ENCODE assay signal across 8 cellular contexts in genomic region chr12:114166360-114166759, GRCh38.
DNase-seq lines count a peak whose midpoint lies in the region; ATAC-seq and TF ChIP-seq lines count a peak whose summit lies in the region.

No MANE protein-coding gene starts in this region.

- H3K4me1 Mint-ChIP-seq in activated naive CD4-positive, alpha-beta T cell treated with anti-CD3 and anti-CD28 coated beads for 36 hours (ENCODE audit: low read depth): no peaks in the 10 kb centered on the region
- H3K4me1 Mint-ChIP-seq in type B pancreatic cell (ENCODE audit: unreplicated experiment): no peaks in the 10 kb centered on the region
- no peaks in the 10 kb centered on the region for H3K4me1 Mint-ChIP-seq in natural killer cell treated with Interleukin-12 subunit alpha and Interleukin-12 subunit beta and Interleukin-15 and Interleukin-18, amount 100 ng/mL, for 72 hours (ENCODE audit: low read depth in 2 of 2)

- no peak for TF ChIP-seq POLR2A in heart left ventricle (IDR thresholded peaks at IDR 0.05)

- H3K27me3 ChIP-seq in heart left ventricle: peaks cover 0 to 8% (median 0%) of the 10 kb centered on the region in 9 donors

- no peak overlapping the region for H3K4me3 ChIP-seq in heart left ventricle

- H3K9me3 ChIP-seq in heart left ventricle: no peaks in the 10 kb centered on the region

- DNase-seq in activated naive CD4-positive, alpha-beta T cell treated with anti-CD3 and anti-CD28 coated beads for 36 hours: peak; percentile 17
- DNase-seq in activated naive CD4-positive, alpha-beta T cell treated with Interleukin-2 at 50 U/mL for 16 hours: no peak
- peak; percentile 10 for DNase-seq in RKO (ENCODE audit: low spot score)
- peak in 4 of 5 donors; percentile 29 to 38 (median 30) for DNase-seq in heart left ventricle
- DNase-seq in type B pancreatic cell (ENCODE audit: extremely low spot score, unreplicated experiment): no peak
- no peak for DNase-seq in natural killer cell treated with Interleukin-12 subunit alpha and Interleukin-12 subunit beta and Interleukin-15 and Interleukin-18, amount 100 ng/mL, for 72 hours (ENCODE audit: low spot score)
- no peak for DNase-seq in NCI-H146 treated with DMSO at 0.1 percent for 48 hours (lab: John Stamatoyannopoulos, UW; ENCODE audit: unreplicated experiment)

- H3K27ac ChIP-seq in heart left ventricle: no peak overlapping the region

- intact Hi-C loops in activated naive CD4-positive, alpha-beta T cell treated with anti-CD3 and anti-CD28 coated beads for 36 hours (cut with micrococcal nuclease): loop anchor here (10.0 kb wide), 1 partner anchor 338 kb away; no protein-coding TSS in a partner anchor
- intact Hi-C loops in heart left ventricle (cut with DNase I): loop anchor here in 9 of 10 donors (1.0 to 10.0 kb wide), 12 partner anchors 46 to 342 kb away; no protein-coding TSS in a partner anchor

- no peak overlapping the region for H3K4me3 Mint-ChIP-seq in activated naive CD4-positive, alpha-beta T cell treated with anti-CD3 and anti-CD28 coated beads for 36 hours
- no peak overlapping the region for H3K4me3 Mint-ChIP-seq in type B pancreatic cell
- no peak overlapping the region for H3K4me3 Mint-ChIP-seq in natural killer cell treated with Interleukin-12 subunit alpha and Interleukin-12 subunit beta and Interleukin-15 and Interleukin-18, amount 100 ng/mL, for 72 hours

- ATAC-seq in heart left ventricle (peak; percentile 48 to 82 (median 74)), GM19324 (IDR thresholded peaks at IDR 0.05; ENCODE audit: low FRiP score, unreplicated experiment) (no peak)
- no peak for ATAC-seq in natural killer cell treated with Interleukin-12 subunit alpha and Interleukin-12 subunit beta and Interleukin-15 and Interleukin-18, amount 100 ng/mL, for 72 hours

- peaks cover 0 to 3% (median 0%) of the 10 kb centered on the region in 12 donors for H3K4me1 ChIP-seq in heart left ventricle

- no peaks in the 10 kb centered on the region for H3K27me3 Mint-ChIP-seq in activated naive CD4-positive, alpha-beta T cell treated with anti-CD3 and anti-CD28 coated beads for 36 hours (ENCODE audit: low read depth)
- H3K27me3 Mint-ChIP-seq in type B pancreatic cell: peaks cover 82% of the 10 kb centered on the region
- peaks cover 2 to 6% of the 10 kb centered on the region in 2 donors for H3K27me3 Mint-ChIP-seq in natural killer cell treated with Interleukin-12 subunit alpha and Interleukin-12 subunit beta and Interleukin-15 and Interleukin-18, amount 100 ng/mL, for 72 hours

- CTCF ChIA-PET in activated naive CD4-positive, alpha-beta T cell treated with anti-CD3 and anti-CD28 coated beads for 36 hours (lab: Charles Lee): no interaction called here

- TF ChIP-seq CTCF in heart left ventricle (IDR thresholded peaks at IDR 0.05) (peak; percentile 42 to 77 (median 66)), type B pancreatic cell (conservative IDR thresholded peaks at IDR 0.05) (peak; percentile 75)

- H3K36me3 Mint-ChIP-seq in activated naive CD4-positive, alpha-beta T cell treated with anti-CD3 and anti-CD28 coated beads for 36 hours (ENCODE audit: low read depth): no peaks in the 10 kb centered on the region
- H3K36me3 Mint-ChIP-seq in type B pancreatic cell: no peaks in the 10 kb centered on the region
- no peaks in the 10 kb centered on the region for H3K36me3 Mint-ChIP-seq in natural killer cell treated with Interleukin-12 subunit alpha and Interleukin-12 subunit beta and Interleukin-15 and Interleukin-18, amount 100 ng/mL, for 72 hours

- 9 to 18% (median 14%) methylated on average over 6 to 7 of the region's 7 CpGs for WGBS in heart left ventricle, 4 donors

- no peak overlapping the region for H3K27ac Mint-ChIP-seq in activated naive CD4-positive, alpha-beta T cell treated with anti-CD3 and anti-CD28 coated beads for 36 hours
- H3K27ac Mint-ChIP-seq in type B pancreatic cell: no peak overlapping the region
- H3K27ac Mint-ChIP-seq in natural killer cell treated with Interleukin-12 subunit alpha and Interleukin-12 subunit beta and Interleukin-15 and Interleukin-18, amount 100 ng/mL, for 72 hours: no peak overlapping the region

- no peaks in the 10 kb centered on the region for H3K9me3 Mint-ChIP-seq in activated naive CD4-positive, alpha-beta T cell treated with anti-CD3 and anti-CD28 coated beads for 36 hours
- H3K9me3 Mint-ChIP-seq in type B pancreatic cell: no peaks in the 10 kb centered on the region
- H3K9me3 Mint-ChIP-seq in natural killer cell treated with Interleukin-12 subunit alpha and Interleukin-12 subunit beta and Interleukin-15 and Interleukin-18, amount 100 ng/mL, for 72 hours: no peaks in the 10 kb centered on the region

- no peaks in the 10 kb centered on the region for H3K36me3 ChIP-seq in heart left ventricle

Comparison
In these comparisons a context has a peak if more than half of its experiments do, and no peak if none do; other contexts are left out.
1. DNase-seq: peak in activated naive CD4-positive, alpha-beta T cell treated with anti-CD3 and anti-CD28 coated beads for 36 hours (single experiment), RKO (single experiment) and heart left ventricle (4 of 5); none in activated naive CD4-positive, alpha-beta T cell treated with Interleukin-2 at 50 U/mL for 16 hours (single experiment), type B pancreatic cell (single experiment), natural killer cell treated with Interleukin-12 subunit alpha and Interleukin-12 subunit beta and Interleukin-15 and Interleukin-18, amount 100 ng/mL, for 72 hours (single experiment) and NCI-H146 treated with DMSO at 0.1 percent for 48 hours (single experiment).
2. ATAC-seq: peak in heart left ventricle (4 of 4); none in natural killer cell treated with Interleukin-12 subunit alpha and Interleukin-12 subunit beta and Interleukin-15 and Interleukin-18, amount 100 ng/mL, for 72 hours (0 of 2) and GM19324 (single experiment).